In the genomic region with DNA sequence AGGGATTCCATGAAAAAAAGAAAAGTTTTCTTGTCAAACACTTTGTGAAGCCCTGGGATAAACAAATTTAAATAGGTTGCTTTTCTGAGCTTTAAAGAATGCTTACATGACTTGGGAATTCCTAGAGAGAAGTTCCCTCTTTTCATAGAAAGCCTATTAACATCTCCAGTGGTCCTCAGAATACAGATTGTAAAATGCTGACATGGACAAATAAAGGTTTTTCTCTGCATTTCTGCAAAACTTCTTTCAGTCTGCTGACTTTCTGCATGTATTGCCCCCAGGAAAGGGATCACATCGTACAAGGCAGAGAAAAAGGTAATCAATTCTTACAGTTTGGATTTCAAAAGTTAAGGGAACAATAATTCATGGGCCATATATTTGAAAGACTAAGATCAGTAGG, we compare ENCODE assay signal across 3 cellular contexts.
TF ChIP-seq lines count a peak whose summit lies in the region.

No MANE protein-coding gene starts in this region.

TF ChIP-seq in HepG2, 621 proteins besides CTCF, POLR2A, EP300 and RAD21:
- TF ChIP-seq ONECUT2 (CRISPR knock-in tag; IDR thresholded peaks at IDR 0.05): no peak
- peak; percentile 96 to 97 for TF ChIP-seq MAFK (conservative IDR thresholded peaks at IDR 0.05 in 1 of 2, IDR thresholded peaks at IDR 0.05 in 1 of 2; ENCODE audit: low read length in 2 of 2)
- TF ChIP-seq MAFF (IDR thresholded peaks at IDR 0.05; ENCODE audit: low read depth, low read length): peak; percentile 96
TF ChIP-seq in HepG2: peak in this region for 2.

TF ChIP-seq in HEK293, 187 proteins besides CTCF, POLR2A, EP300 and RAD21:
- no peak for TF ChIP-seq SP2 (tag by site-specific recombination; IDR thresholded peaks at IDR 0.05)
- TF ChIP-seq, protein P1, sequence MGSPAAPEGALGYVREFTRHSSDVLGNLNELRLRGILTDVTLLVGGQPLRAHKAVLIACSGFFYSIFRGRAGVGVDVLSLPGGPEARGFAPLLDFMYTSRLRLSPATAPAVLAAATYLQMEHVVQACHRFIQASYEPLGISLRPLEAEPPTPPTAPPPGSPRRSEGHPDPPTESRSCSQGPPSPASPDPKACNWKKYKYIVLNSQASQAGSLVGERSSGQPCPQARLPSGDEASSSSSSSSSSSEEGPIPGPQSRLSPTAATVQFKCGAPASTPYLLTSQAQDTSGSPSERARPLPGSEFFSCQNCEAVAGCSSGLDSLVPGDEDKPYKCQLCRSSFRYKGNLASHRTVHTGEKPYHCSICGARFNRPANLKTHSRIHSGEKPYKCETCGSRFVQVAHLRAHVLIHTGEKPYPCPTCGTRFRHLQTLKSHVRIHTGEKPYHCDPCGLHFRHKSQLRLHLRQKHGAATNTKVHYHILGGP (tag by site-specific recombination; IDR thresholded peaks at IDR 0.05): 0 out of 2 replicates have a peak, but pooled peaks have one; percentile 9
- TF ChIP-seq ZNF596 (tag by site-specific recombination; IDR thresholded peaks at IDR 0.05): no peak
- TF ChIP-seq ZNF571 (tag by site-specific recombination; IDR thresholded peaks at IDR 0.05): no peak

TF ChIP-seq in K562, 482 proteins besides CTCF, POLR2A, EP300 and RAD21:
- TF ChIP-seq NR1H2 (CRISPR knock-in tag; IDR thresholded peaks at IDR 0.05) (no peak), MAFK (IDR thresholded peaks at IDR 0.05; ENCODE audit: low read length) (peak; percentile 80), FOXP1 (CRISPR knock-in tag; IDR thresholded peaks at IDR 0.05) (no peak), NFXL1 (CRISPR knock-in tag; IDR thresholded peaks at IDR 0.05) (no peak), MAFF (IDR thresholded peaks at IDR 0.05; ENCODE audit: low read length) (peak; percentile 80), ARID1B (IDR thresholded peaks at IDR 0.05) (no peak), SOX6 (IDR thresholded peaks at IDR 0.05) (no peak), ZNF316 (IDR thresholded peaks at IDR 0.05) (peak; percentile 81), ASH1L (IDR thresholded peaks at IDR 0.05; ENCODE audit: borderline replicate concordance, low read depth, partially characterized antibody) (no peak), EGR1 (conservative IDR thresholded peaks at IDR 0.05) (no peak), MAFG (tag; conservative IDR thresholded peaks at IDR 0.05) (peak; percentile 60), NFE2L1 (tag; IDR thresholded peaks at IDR 0.05; ENCODE audit: borderline replicate concordance, low read depth) (no peak), MEF2A (IDR thresholded peaks at IDR 0.05; ENCODE audit: control insufficient read depth, low read depth, low read length) (no peak), C11orf30 (IDR thresholded peaks at IDR 0.05; ENCODE audit: low read depth) (peak; percentile 48)
- TF ChIP-seq, protein P2, sequence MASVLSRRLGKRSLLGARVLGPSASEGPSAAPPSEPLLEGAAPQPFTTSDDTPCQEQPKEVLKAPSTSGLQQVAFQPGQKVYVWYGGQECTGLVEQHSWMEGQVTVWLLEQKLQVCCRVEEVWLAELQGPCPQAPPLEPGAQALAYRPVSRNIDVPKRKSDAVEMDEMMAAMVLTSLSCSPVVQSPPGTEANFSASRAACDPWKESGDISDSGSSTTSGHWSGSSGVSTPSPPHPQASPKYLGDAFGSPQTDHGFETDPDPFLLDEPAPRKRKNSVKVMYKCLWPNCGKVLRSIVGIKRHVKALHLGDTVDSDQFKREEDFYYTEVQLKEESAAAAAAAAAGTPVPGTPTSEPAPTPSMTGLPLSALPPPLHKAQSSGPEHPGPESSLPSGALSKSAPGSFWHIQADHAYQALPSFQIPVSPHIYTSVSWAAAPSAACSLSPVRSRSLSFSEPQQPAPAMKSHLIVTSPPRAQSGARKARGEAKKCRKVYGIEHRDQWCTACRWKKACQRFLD (CRISPR knock-in tag; IDR thresholded peaks at IDR 0.05): no peak
- TF ChIP-seq, protein P3, sequence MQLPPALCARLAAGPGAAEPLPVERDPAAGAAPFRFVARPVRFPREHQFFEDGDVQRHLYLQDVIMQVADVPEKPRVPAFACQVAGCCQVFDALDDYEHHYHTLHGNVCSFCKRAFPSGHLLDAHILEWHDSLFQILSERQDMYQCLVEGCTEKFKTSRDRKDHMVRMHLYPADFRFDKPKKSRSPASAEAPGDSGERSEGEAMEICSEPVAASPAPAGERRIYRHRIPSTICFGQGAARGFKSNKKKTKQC (CRISPR knock-in tag; IDR thresholded peaks at IDR 0.05): no peak
- TF ChIP-seq, protein P4, sequence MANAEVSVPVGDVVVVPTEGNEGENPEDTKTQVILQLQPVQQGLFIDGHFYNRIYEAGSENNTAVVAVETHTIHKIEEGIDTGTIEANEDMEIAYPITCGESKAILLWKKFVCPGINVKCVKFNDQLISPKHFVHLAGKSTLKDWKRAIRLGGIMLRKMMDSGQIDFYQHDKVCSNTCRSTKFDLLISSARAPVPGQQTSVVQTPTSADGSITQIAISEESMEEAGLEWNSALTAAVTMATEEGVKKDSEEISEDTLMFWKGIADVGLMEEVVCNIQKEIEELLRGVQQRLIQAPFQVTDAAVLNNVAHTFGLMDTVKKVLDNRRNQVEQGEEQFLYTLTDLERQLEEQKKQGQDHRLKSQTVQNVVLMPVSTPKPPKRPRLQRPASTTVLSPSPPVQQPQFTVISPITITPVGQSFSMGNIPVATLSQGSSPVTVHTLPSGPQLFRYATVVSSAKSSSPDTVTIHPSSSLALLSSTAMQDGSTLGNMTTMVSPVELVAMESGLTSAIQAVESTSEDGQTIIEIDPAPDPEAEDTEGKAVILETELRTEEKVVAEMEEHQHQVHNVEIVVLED (CRISPR knock-in tag; IDR thresholded peaks at IDR 0.05): no peak
